ENCODE assay signal across 1 cellular context in the genomic region with DNA sequence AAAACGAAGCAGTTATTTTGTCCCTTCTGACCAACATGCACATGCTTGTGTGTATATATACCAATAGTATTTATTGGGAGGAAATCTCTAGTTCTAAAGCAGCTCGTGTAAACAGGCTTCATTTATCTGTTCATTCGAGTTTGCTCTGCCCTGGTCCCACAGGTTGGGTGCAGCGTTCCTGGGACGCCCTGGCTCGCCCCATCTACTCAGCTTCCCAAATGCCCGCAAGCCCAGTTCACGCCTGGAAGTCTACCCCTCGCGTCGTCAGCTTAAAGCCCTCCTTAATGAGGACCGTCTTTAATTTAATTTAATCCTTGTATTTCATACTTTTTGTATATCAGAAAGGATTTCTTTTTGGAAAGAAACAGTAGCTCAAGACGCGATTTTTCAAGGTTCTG.
TF ChIP-seq lines count a peak whose summit lies in the region.

No MANE protein-coding gene starts in this region.

TF ChIP-seq in WTC11, 78 proteins besides CTCF, POLR2A, EP300 and RAD21 (continued from another document):
- TF ChIP-seq, protein P1, sequence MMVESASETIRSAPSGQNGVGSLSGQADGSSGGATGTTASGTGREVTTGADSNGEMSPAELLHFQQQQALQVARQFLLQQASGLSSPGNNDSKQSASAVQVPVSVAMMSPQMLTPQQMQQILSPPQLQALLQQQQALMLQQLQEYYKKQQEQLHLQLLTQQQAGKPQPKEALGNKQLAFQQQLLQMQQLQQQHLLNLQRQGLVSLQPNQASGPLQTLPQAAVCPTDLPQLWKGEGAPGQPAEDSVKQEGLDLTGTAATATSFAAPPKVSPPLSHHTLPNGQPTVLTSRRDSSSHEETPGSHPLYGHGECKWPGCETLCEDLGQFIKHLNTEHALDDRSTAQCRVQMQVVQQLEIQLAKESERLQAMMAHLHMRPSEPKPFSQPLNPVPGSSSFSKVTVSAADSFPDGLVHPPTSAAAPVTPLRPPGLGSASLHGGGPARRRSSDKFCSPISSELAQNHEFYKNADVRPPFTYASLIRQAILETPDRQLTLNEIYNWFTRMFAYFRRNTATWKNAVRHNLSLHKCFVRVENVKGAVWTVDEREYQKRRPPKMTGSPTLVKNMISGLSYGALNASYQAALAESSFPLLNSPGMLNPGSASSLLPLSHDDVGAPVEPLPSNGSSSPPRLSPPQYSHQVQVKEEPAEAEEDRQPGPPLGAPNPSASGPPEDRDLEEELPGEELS (CRISPR knock-in tag; IDR thresholded peaks at IDR 0.05): no peak
- TF ChIP-seq, protein P2, sequence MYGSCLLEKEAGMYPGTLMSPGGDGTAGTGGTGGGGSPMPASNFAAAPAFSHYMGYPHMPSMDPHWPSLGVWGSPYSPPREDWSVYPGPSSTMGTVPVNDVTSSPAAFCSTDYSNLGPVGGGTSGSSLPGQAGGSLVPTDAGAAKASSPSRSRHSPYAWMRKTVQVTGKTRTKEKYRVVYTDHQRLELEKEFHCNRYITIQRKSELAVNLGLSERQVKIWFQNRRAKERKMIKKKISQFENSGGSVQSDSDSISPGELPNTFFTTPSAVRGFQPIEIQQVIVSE (CRISPR knock-in tag; IDR thresholded peaks at IDR 0.05; ENCODE audit: borderline replicate concordance): no peak
- no peak for TF ChIP-seq JAZF1 (CRISPR knock-in tag; IDR thresholded peaks at IDR 0.05)
- TF ChIP-seq IRF2 (CRISPR knock-in tag; IDR thresholded peaks at IDR 0.05; ENCODE audit: borderline replicate concordance, low read depth): no peak
- TF ChIP-seq PRRX2 (CRISPR knock-in tag; IDR thresholded peaks at IDR 0.05): no peak
- TF ChIP-seq, protein P3, sequence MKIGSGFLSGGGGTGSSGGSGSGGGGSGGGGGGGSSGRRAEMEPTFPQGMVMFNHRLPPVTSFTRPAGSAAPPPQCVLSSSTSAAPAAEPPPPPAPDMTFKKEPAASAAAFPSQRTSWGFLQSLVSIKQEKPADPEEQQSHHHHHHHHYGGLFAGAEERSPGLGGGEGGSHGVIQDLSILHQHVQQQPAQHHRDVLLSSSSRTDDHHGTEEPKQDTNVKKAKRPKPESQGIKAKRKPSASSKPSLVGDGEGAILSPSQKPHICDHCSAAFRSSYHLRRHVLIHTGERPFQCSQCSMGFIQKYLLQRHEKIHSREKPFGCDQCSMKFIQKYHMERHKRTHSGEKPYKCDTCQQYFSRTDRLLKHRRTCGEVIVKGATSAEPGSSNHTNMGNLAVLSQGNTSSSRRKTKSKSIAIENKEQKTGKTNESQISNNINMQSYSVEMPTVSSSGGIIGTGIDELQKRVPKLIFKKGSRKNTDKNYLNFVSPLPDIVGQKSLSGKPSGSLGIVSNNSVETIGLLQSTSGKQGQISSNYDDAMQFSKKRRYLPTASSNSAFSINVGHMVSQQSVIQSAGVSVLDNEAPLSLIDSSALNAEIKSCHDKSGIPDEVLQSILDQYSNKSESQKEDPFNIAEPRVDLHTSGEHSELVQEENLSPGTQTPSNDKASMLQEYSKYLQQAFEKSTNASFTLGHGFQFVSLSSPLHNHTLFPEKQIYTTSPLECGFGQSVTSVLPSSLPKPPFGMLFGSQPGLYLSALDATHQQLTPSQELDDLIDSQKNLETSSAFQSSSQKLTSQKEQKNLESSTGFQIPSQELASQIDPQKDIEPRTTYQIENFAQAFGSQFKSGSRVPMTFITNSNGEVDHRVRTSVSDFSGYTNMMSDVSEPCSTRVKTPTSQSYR (CRISPR knock-in tag; IDR thresholded peaks at IDR 0.05): no peak
- TF ChIP-seq SMAD3 (CRISPR knock-in tag; IDR thresholded peaks at IDR 0.05; ENCODE audit: borderline replicate concordance): no peak
- TF ChIP-seq, protein P4, sequence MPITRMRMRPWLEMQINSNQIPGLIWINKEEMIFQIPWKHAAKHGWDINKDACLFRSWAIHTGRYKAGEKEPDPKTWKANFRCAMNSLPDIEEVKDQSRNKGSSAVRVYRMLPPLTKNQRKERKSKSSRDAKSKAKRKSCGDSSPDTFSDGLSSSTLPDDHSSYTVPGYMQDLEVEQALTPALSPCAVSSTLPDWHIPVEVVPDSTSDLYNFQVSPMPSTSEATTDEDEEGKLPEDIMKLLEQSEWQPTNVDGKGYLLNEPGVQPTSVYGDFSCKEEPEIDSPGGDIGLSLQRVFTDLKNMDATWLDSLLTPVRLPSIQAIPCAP (CRISPR knock-in tag; IDR thresholded peaks at IDR 0.05): no peak
TF ChIP-seq in WTC11: peak in this region for 0.
